In the genomic region with DNA sequence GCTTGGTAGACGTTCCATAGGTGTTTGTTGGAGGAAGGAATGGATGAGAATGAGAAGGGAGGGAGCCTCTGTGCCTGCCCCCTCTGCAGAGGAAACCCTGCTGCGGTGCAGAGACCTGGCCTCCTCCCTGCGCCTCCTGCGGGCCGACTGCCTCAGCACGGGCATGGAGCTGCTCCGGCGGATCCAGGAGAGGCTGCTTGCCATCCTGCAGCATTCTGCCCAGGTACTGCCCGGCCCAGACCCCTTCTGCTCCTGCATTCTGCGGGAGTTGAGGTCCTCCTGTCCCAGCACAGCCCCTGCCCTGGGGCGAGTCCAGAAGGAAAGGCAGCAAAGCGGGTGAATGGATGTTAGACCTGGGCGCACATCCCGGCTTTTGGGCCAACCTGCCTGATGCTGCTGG, we compare ENCODE assay signal across 1 cellular context.
TF ChIP-seq lines count a peak whose summit lies in the region.

No MANE protein-coding gene starts in this region.

TF ChIP-seq in GM23338, 12 proteins besides CTCF, POLR2A, EP300 and RAD21:
- TF ChIP-seq EZH2 (IDR thresholded peaks at IDR 0.05; ENCODE audit: low read depth, unreplicated experiment) (no peak), STAT1 (IDR thresholded peaks at IDR 0.05; ENCODE audit: unreplicated experiment) (no peak), POLR2AphosphoS5 (IDR thresholded peaks at IDR 0.05; ENCODE audit: low read depth) (no peak), JUNB (IDR thresholded peaks at IDR 0.05; ENCODE audit: unreplicated experiment) (no peak), CREB1 (CRISPR knock-in tag; IDR thresholded peaks at IDR 0.05; ENCODE audit: low read depth) (no peak)
- TF ChIP-seq, protein P1, sequence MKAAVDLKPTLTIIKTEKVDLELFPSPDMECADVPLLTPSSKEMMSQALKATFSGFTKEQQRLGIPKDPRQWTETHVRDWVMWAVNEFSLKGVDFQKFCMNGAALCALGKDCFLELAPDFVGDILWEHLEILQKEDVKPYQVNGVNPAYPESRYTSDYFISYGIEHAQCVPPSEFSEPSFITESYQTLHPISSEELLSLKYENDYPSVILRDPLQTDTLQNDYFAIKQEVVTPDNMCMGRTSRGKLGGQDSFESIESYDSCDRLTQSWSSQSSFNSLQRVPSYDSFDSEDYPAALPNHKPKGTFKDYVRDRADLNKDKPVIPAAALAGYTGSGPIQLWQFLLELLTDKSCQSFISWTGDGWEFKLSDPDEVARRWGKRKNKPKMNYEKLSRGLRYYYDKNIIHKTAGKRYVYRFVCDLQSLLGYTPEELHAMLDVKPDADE (IDR thresholded peaks at IDR 0.05) = no peak
- TF ChIP-seq, protein P2, sequence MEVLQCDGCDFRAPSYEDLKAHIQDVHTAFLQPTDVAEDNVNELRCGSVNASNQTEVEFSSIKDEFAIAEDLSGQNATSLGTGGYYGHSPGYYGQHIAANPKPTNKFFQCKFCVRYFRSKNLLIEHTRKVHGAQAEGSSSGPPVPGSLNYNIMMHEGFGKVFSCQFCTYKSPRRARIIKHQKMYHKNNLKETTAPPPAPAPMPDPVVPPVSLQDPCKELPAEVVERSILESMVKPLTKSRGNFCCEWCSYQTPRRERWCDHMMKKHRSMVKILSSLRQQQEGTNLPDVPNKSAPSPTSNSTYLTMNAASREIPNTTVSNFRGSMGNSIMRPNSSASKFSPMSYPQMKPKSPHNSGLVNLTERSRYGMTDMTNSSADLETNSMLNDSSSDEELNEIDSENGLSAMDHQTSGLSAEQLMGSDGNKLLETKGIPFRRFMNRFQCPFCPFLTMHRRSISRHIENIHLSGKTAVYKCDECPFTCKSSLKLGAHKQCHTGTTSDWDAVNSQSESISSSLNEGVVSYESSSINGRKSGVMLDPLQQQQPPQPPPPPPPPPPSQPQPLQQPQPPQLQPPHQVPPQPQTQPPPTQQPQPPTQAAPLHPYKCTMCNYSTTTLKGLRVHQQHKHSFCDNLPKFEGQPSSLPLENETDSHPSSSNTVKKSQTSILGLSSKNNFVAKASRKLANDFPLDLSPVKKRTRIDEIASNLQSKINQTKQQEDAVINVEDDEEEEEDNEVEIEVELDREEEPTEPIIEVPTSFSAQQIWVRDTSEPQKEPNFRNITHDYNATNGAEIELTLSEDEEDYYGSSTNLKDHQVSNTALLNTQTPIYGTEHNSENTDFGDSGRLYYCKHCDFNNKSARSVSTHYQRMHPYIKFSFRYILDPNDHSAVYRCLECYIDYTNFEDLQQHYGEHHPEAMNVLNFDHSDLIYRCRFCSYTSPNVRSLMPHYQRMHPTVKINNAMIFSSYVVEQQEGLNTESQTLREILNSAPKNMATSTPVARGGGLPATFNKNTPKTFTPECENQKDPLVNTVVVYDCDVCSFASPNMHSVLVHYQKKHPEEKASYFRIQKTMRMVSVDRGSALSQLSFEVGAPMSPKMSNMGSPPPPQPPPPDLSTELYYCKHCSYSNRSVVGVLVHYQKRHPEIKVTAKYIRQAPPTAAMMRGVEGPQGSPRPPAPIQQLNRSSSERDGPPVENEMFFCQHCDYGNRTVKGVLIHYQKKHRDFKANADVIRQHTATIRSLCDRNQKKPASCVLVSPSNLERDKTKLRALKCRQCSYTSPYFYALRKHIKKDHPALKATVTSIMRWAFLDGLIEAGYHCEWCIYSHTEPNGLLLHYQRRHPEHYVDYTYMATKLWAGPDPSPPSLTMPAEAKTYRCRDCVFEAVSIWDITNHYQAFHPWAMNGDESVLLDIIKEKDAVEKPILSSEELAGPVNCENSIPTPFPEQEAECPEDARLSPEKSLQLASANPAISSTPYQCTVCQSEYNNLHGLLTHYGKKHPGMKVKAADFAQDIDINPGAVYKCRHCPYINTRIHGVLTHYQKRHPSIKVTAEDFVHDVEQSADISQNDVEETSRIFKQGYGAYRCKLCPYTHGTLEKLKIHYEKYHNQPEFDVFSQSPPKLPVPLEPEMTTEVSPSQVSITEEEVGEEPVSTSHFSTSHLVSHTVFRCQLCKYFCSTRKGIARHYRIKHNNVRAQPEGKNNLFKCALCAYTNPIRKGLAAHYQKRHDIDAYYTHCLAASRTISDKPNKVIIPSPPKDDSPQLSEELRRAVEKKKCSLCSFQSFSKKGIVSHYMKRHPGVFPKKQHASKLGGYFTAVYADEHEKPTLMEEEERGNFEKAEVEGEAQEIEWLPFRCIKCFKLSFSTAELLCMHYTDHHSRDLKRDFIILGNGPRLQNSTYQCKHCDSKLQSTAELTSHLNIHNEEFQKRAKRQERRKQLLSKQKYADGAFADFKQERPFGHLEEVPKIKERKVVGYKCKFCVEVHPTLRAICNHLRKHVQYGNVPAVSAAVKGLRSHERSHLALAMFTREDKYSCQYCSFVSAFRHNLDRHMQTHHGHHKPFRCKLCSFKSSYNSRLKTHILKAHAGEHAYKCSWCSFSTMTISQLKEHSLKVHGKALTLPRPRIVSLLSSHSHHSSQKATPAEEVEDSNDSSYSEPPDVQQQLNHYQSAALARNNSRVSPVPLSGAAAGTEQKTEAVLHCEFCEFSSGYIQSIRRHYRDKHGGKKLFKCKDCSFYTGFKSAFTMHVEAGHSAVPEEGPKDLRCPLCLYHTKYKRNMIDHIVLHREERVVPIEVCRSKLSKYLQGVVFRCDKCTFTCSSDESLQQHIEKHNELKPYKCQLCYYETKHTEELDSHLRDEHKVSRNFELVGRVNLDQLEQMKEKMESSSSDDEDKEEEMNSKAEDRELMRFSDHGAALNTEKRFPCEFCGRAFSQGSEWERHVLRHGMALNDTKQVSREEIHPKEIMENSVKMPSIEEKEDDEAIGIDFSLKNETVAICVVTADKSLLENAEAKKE (CRISPR knock-in tag; IDR thresholded peaks at IDR 0.05) = no peak
